ENCODE assay signal across 12 cellular contexts in genomic region chr2:63053235-63053888, GRCh38. TPM values are rescaled to one million over a fixed set of nuclear protein-coding genes. Genes with fewer than 3 reads are reported as not detected.
DNase-seq lines count a peak whose midpoint lies in the region; ATAC-seq and TF ChIP-seq lines count a peak whose summit lies in the region.
"Had no signal": no experiment of that assay in that cellular context is flagged by ENCODE, and none has a peak within 500 bp of the region (broad histone marks: within the 10 kb centered on the region; RNA-seq: fewer than 3 reads in every experiment).

No MANE protein-coding gene starts in this region.

- H2BK5ac ChIP-seq in neuronal stem cell (ENCODE audit: low read length): peak overlapping the region; percentile 62

- no peak for TF ChIP-seq RAD21 in HCT116 (IDR thresholded peaks at IDR 0.05; ENCODE audit: low read depth)

- H3K4me3 ChIP-seq in CD8-positive, alpha-beta T cell (ENCODE audit: low read depth, low read length): no peak overlapping the region
- H3K4me3 ChIP-seq in HCT116 (replicated peaks in 1 of 2; ENCODE audit: low read depth in 1 of 2, low read length in 2 of 2) (no peak overlapping the region), coronary artery (peak overlapping the region; percentile 51), neuronal stem cell (ENCODE audit: low read length in 2 of 2) (peak overlapping the region in 1 of 2 donors; percentile 82)

- peak overlapping the region; percentile 74 for H3K18ac ChIP-seq in neuronal stem cell (ENCODE audit: low read length)

- no peak overlapping the region for H2AFZ ChIP-seq in HCT116 (ENCODE audit: low read depth, low read length, poor library complexity, severe bottlenecking)
- no peak overlapping the region for H2AFZ ChIP-seq in neuronal stem cell (ENCODE audit: low read length)

- no peak overlapping the region for H3K27ac ChIP-seq in CD8-positive, alpha-beta T cell (ENCODE audit: low read depth, low read length)
- H3K27ac ChIP-seq in HCT116 (ENCODE audit: low read depth, low read length): no peak overlapping the region
- no peak overlapping the region for H3K27ac ChIP-seq in coronary artery
- no peak overlapping the region for H3K27ac ChIP-seq in neuronal stem cell (replicated peaks; ENCODE audit: low read length)
- H3K27ac ChIP-seq: C4-2B, testis had no signal

- POLR2A ChIA-PET in CD8-positive, alpha-beta T cell (lab: Charles Lee): no interaction called here
- POLR2A ChIA-PET in HCT116 (lab: Charles Lee): no interaction called here

- H3K27me3 ChIP-seq in CD8-positive, alpha-beta T cell (ENCODE audit: insufficient read depth, low read length): peaks cover 70% of the 10 kb centered on the region
- H3K27me3 ChIP-seq in HCT116 (ENCODE audit: insufficient read depth, low read length): no peaks in the 10 kb centered on the region
- H3K27me3 ChIP-seq in neuronal stem cell (ENCODE audit: control insufficient read depth in 3 of 3, insufficient read depth in 3 of 3, low read depth in 1 of 3, low read length in 3 of 3): peaks cover 28 to 93% (median 89%) of the 10 kb centered on the region in 3 experiments
- H3K27me3 ChIP-seq: testis had no signal

- H3K4me2 ChIP-seq in HCT116 (ENCODE audit: low read length): no peak overlapping the region
- H3K4me2 ChIP-seq in neuronal stem cell (ENCODE audit: insufficient read depth, low read length, poor library complexity, severe bottlenecking): peak overlapping the region; percentile 41

- H2BK120ac ChIP-seq in neuronal stem cell (ENCODE audit: low read depth, low read length): peak overlapping the region; percentile 55

- DNase-seq in CD8-positive, alpha-beta T cell: no peak
- DNase-seq in HCT116 (ENCODE audit: low read depth, low spot score): no peak
- DNase-seq in coronary artery (ENCODE audit: low spot score): no peak
- no peak for DNase-seq in neuronal stem cell (ENCODE audit: low spot score)
- DNase-seq in OCI-M1 (lab: John Stamatoyannopoulos, UW): no peak
- no peak for DNase-seq in NCI-H2107 treated with DMSO at 0.1 percent for 48 hours (lab: John Stamatoyannopoulos, UW; ENCODE audit: unreplicated experiment)
- DNase-seq: activated CD4-positive, alpha-beta memory T cell treated with anti-CD3 and anti-CD28 coated beads, Interleukin-2, amount 10 ng/mL, durations not matched to agents 7 days and 5 days; testis had no signal

- no peaks in the 10 kb centered on the region for H3K36me3 ChIP-seq in CD8-positive, alpha-beta T cell (ENCODE audit: insufficient read depth, low read length)
- H3K36me3 ChIP-seq in HCT116 (ENCODE audit: control insufficient read depth in 1 of 2, insufficient read depth in 2 of 2, low read length in 2 of 2) (peaks cover 4 to 15% of the 10 kb centered on the region in 2 experiments; a peak in 2 of 4 replicates), neuronal stem cell (replicated peaks in 1 of 2; ENCODE audit: control insufficient read depth in 2 of 2, insufficient read depth in 2 of 2, low read length in 2 of 2) (peaks cover 3 to 14% of the 10 kb centered on the region in 2 donors)

- H3K79me1 ChIP-seq in neuronal stem cell (ENCODE audit: low read depth, low read length): peaks cover 2% of the 10 kb centered on the region

- no peak overlapping the region for H3K27ac Mint-ChIP-seq in CD8-positive, alpha-beta T cell
- H3K27ac Mint-ChIP-seq: activated CD4-positive, alpha-beta memory T cell treated with anti-CD3 and anti-CD28 coated beads, Interleukin-2, amount 10 ng/mL, durations not matched to agents 7 days and 5 days had no signal

- H3K79me2 ChIP-seq in HCT116 (ENCODE audit: insufficient read depth, low read length): peaks cover 13% of the 10 kb centered on the region; the same call in 1 of the 2 replicates

- H3K4me1 ChIP-seq in CD8-positive, alpha-beta T cell (ENCODE audit: insufficient read depth, low read length): peaks cover 71% of the 10 kb centered on the region
- H3K4me1 ChIP-seq in HCT116 (ENCODE audit: control insufficient read depth in 1 of 2, insufficient read depth in 2 of 2, low read length in 2 of 2): peaks cover 4 to 18% of the 10 kb centered on the region in 2 experiments; a peak in 2 of 4 replicates
- H3K4me1 ChIP-seq in neuronal stem cell (ENCODE audit: control insufficient read depth in 2 of 2, insufficient read depth in 1 of 2, low read depth in 1 of 2, low read length in 2 of 2): peaks cover 10 to 36% of the 10 kb centered on the region in 2 donors

- H4K20me1 ChIP-seq in HCT116 (ENCODE audit: insufficient read depth): no peaks in the 10 kb centered on the region

- H3K23ac ChIP-seq in neuronal stem cell (ENCODE audit: low read depth, low read length, poor library complexity): peak overlapping the region; percentile 29

- RAD21 ChIA-PET in HCT116 (lab: Charles Lee; ENCODE audit: low non-redundant PET in 1 of 2, low total read pairs in 2 of 2, uncharacterized antibody in 2 of 2, unreplicated experiment in 2 of 2): no interaction called here

- H2BK15ac ChIP-seq in neuronal stem cell (ENCODE audit: low read length): peak overlapping the region; percentile 27

- no peak overlapping the region for H3K4ac ChIP-seq in neuronal stem cell (ENCODE audit: low read length)

- H3K9ac ChIP-seq in HCT116 (ENCODE audit: low read length) (no peak overlapping the region), neuronal stem cell (ENCODE audit: low read depth, low read length, poor library complexity) (no peak overlapping the region)

- WGBS in neuronal stem cell (ENCODE audit: extremely low coverage in 2 of 2, insufficient read length in 2 of 2, insufficient replicate concordance in 1 of 2), 2 donors: no CpG with 5 or more reads among the region's 31 CpGs

- no peaks in the 10 kb centered on the region for H3K9me3 ChIP-seq in CD8-positive, alpha-beta T cell (ENCODE audit: low read length)
- no peaks in the 10 kb centered on the region for H3K9me3 ChIP-seq in HCT116 (ENCODE audit: control insufficient read depth in 1 of 2, insufficient read depth in 1 of 2, low read depth in 1 of 2, low read length in 2 of 2)
- H3K9me3 ChIP-seq in neuronal stem cell (replicated peaks in 1 of 2; ENCODE audit: control insufficient read depth in 2 of 2, insufficient read depth in 1 of 2, low read depth in 1 of 2, low read length in 2 of 2): peaks cover 2 to 43% of the 10 kb centered on the region in 2 donors
- H3K9me3 ChIP-seq: testis had no signal

- CTCF ChIA-PET in CD8-positive, alpha-beta T cell (lab: Charles Lee): no interaction called here
- CTCF ChIA-PET in HCT116 (lab: Charles Lee): no interaction called here

- H3K14ac ChIP-seq in neuronal stem cell (ENCODE audit: low read length): no peak overlapping the region

- intact Hi-C loops in CD8-positive, alpha-beta T cell (cut with DNase I, micrococcal nuclease): no loop called here
- intact Hi-C loops in HCT116 (cut with micrococcal nuclease): no loop called here

- peaks cover 76% of the 10 kb centered on the region for H3K27me3 Mint-ChIP-seq in CD8-positive, alpha-beta T cell (ENCODE audit: low read depth)

- H3K36me3 Mint-ChIP-seq in CD8-positive, alpha-beta T cell: no peaks in the 10 kb centered on the region

- peak overlapping the region; percentile 70 for H2AK5ac ChIP-seq in neuronal stem cell (ENCODE audit: low read depth, low read length)

- H3K9me2 ChIP-seq in HCT116 (ENCODE audit: insufficient read depth): no peaks in the 10 kb centered on the region

- no peak for ATAC-seq in CD8-positive, alpha-beta T cell
- ATAC-seq in HCT116 (no peak), HG02970 (IDR thresholded peaks at IDR 0.05; ENCODE audit: low FRiP score, unreplicated experiment) (no peak), HG03280 (IDR thresholded peaks at IDR 0.05; ENCODE audit: unreplicated experiment) (no peak)
- ATAC-seq: sciatic nerve had no signal

- H3K4me1 Mint-ChIP-seq in CD8-positive, alpha-beta T cell (ENCODE audit: low read depth): peaks cover 80% of the 10 kb centered on the region

- TSS peak; percentile 25 for BruUV-seq in HCT116 (replicated peaks; lab: Mats Ljungman, UMichigan)

- H3K4me3 Mint-ChIP-seq in CD8-positive, alpha-beta T cell: peak overlapping the region; percentile 26

- no peak for TF ChIP-seq CTCF in CD8-positive, alpha-beta T cell (IDR thresholded peaks at IDR 0.05)
- no peak for TF ChIP-seq CTCF in HCT116 (IDR thresholded peaks at IDR 0.05 in 2 of 3, conservative IDR thresholded peaks at IDR 0.05 in 1 of 3; ENCODE audit: borderline replicate concordance in 1 of 3, insufficient read depth in 1 of 3, low read depth in 2 of 3, low read length in 2 of 3)
- TF ChIP-seq CTCF in coronary artery (IDR thresholded peaks at IDR 0.05): no peak

- no peak overlapping the region for H4K8ac ChIP-seq in neuronal stem cell (ENCODE audit: low read depth, low read length)

- H2BK12ac ChIP-seq in neuronal stem cell (ENCODE audit: low read length): no peak overlapping the region

- no peak for TF ChIP-seq POLR2A in HCT116 (IDR thresholded peaks at IDR 0.05; ENCODE audit: borderline replicate concordance, extremely low read depth, insufficient read depth, insufficient read length)

- H4K91ac ChIP-seq in neuronal stem cell (ENCODE audit: low read depth, low read length, poor library complexity): no peak overlapping the region

- no peaks in the 10 kb centered on the region for H3K9me3 Mint-ChIP-seq in CD8-positive, alpha-beta T cell
- H3K9me3 Mint-ChIP-seq: activated CD4-positive, alpha-beta memory T cell treated with anti-CD3 and anti-CD28 coated beads, Interleukin-2, amount 10 ng/mL, durations not matched to agents 7 days and 5 days had no signal

TF ChIP-seq in HCT116, 20 proteins besides CTCF, POLR2A, EP300 and RAD21 (continues in another document):
- TF ChIP-seq SIN3A (IDR thresholded peaks at IDR 0.05; ENCODE audit: low read depth) (no peak), EZH2phosphoT487 (IDR thresholded peaks at IDR 0.05; ENCODE audit: borderline replicate concordance) (no peak), ATF3 (IDR thresholded peaks at IDR 0.05) (no peak), EZH2 (IDR thresholded peaks at IDR 0.05) (no peak), SRF (IDR thresholded peaks at IDR 0.05; ENCODE audit: low read depth) (no peak), CBX3 (IDR thresholded peaks at IDR 0.05; ENCODE audit: low read depth) (no peak), YY1 (IDR thresholded peaks at IDR 0.05; ENCODE audit: extremely low read depth, insufficient replicate concordance, low read depth, low read length) (no peak), EGR1 (IDR thresholded peaks at IDR 0.05; ENCODE audit: low read depth) (no peak), FOSL1 (IDR thresholded peaks at IDR 0.05; ENCODE audit: low read depth) (no peak)

RNA-seq across cellular contexts. Expression of gene OTX1, which starts 2.7 kb away (rescaled TPM):
- not detected for total RNA-seq in CD8-positive, alpha-beta T cell
- total RNA-seq in HCT116 (2021; ENCODE audit: unreplicated experiment): 13.1 TPM
- 8.6 and 8.9 TPM in 2 replicates for polyA plus RNA-seq in HCT116 (2012)
- 10.3 TPM for polyA plus RNA-seq in neuronal stem cell (2013, experiment 1 of 2)
- polyA plus RNA-seq in neuronal stem cell (2013, experiment 2 of 2): 10.4 TPM
- total RNA-seq: sciatic nerve had no signal

Comparison
In these comparisons a context has a peak if more than half of its experiments do, and no peak if none do; other contexts are left out.
1. RNA of gene OTX1, which starts 2.7 kb away (total RNA-seq): 13.1 TPM in HCT116 (single experiment); not detected in CD8-positive, alpha-beta T cell; every median in the first group is over 10 times any median in the second.